ENCODE assay signal across 16 cellular contexts in genomic region chr18:56641714-56642331, GRCh38. TPM values are rescaled to one million over a fixed set of nuclear protein-coding genes. Genes with fewer than 3 reads are reported as not detected.
DNase-seq lines count a peak whose midpoint lies in the region; ATAC-seq and TF ChIP-seq lines count a peak whose summit lies in the region.
"Had no signal": no experiment of that assay in that cellular context is flagged by ENCODE, and none has a peak within 500 bp of the region (broad histone marks: within the 10 kb centered on the region; RNA-seq: fewer than 3 reads in every experiment).

No MANE protein-coding gene starts in this region.

- H3K9me3 Mint-ChIP-seq in CD4-positive, alpha-beta T cell: no peaks in the 10 kb centered on the region
- H3K9me3 Mint-ChIP-seq: CD8-positive, alpha-beta memory T cell; nephron had no signal

- no peak overlapping the region for H3K4me3 ChIP-seq in astrocyte of the spinal cord (ENCODE audit: low read depth, low read length)
- H3K4me3 ChIP-seq: colonic mucosa had no signal

- DNase-seq in CD4-positive, alpha-beta T cell: no peak
- DNase-seq in HT-29 (ENCODE audit: low spot score) (peak; percentile 2), astrocyte of the spinal cord (ENCODE audit: low read depth, low spot score) (peak; percentile 66), iris pigment epithelial cell (ENCODE audit: low read depth) (peak; percentile 75), DMS153 treated with DMSO at 0.1 percent for 48 hours (lab: John Stamatoyannopoulos, UW; ENCODE audit: unreplicated experiment) (no peak)
- no peak for DNase-seq in stimulated activated CD8-positive, alpha-beta memory T cell treated with anti-CD3 and anti-CD28 coated beads, Interleukin-4, amount 100 ng/mL, for 48 hours
- DNase-seq: amniotic stem cell; CD8-positive, alpha-beta memory T cell; colonic mucosa; GDM1; NCI-H1092; NCI-H748 treated with DMSO at 0.1 percent for 48 hours had no signal

- POLR2A ChIA-PET in CD4-positive, alpha-beta T cell (lab: Charles Lee): interaction anchor here (6.8 kb wide), 1 partner anchor 10 kb away, joined by 70 read pairs; the partner anchor contains the start of gene WDR7

- in situ Hi-C loops in astrocyte of the spinal cord (cut with HindIII; ENCODE audit: low sequenced_read_pairs): no loop called here

- no peaks in the 10 kb centered on the region for H3K27me3 ChIP-seq in CD4-positive, alpha-beta T cell (ENCODE audit: control insufficient read depth, insufficient read depth, low read length)
- H3K27me3 ChIP-seq: colonic mucosa had no signal

- CTCF ChIA-PET in CD4-positive, alpha-beta T cell (lab: Charles Lee): no interaction called here

- H3K27ac ChIP-seq in CD4-positive, alpha-beta T cell (ENCODE audit: low read depth, low read length): no peak overlapping the region
- H3K27ac ChIP-seq: colonic mucosa had no signal

- peaks cover 24% of the 10 kb centered on the region for H3K4me1 Mint-ChIP-seq in CD4-positive, alpha-beta T cell (ENCODE audit: low read depth)

- H3K27me3 Mint-ChIP-seq in CD4-positive, alpha-beta T cell: no peaks in the 10 kb centered on the region
- H3K27me3 Mint-ChIP-seq: CD8-positive, alpha-beta memory T cell had no signal

- no peak for TF ChIP-seq CTCF in CD4-positive, alpha-beta T cell (IDR thresholded peaks at IDR 0.05)
- TF ChIP-seq CTCF in astrocyte of the spinal cord (IDR thresholded peaks at IDR 0.05; ENCODE audit: low read depth, low read length): no peak

- H3K36me3 Mint-ChIP-seq in CD4-positive, alpha-beta T cell (ENCODE audit: low read depth): peaks cover 22% of the 10 kb centered on the region
- H3K36me3 Mint-ChIP-seq: WTC11 had no signal

- intact Hi-C loops in CD4-positive, alpha-beta T cell (cut with DNase I, micrococcal nuclease): no loop called here

- no peak overlapping the region for H3K27ac Mint-ChIP-seq in CD4-positive, alpha-beta T cell
- H3K27ac Mint-ChIP-seq: WTC11 had no signal

- no peaks in the 10 kb centered on the region for H3K9me3 ChIP-seq in CD4-positive, alpha-beta T cell (ENCODE audit: control insufficient read depth, low read length)
- H3K9me3 ChIP-seq: colonic mucosa had no signal

- ATAC-seq in CD4-positive, alpha-beta T cell (ENCODE audit: poor library complexity): no peak
- ATAC-seq in GM19395 (IDR thresholded peaks at IDR 0.05; ENCODE audit: unreplicated experiment) (no peak), HG03135 (IDR thresholded peaks at IDR 0.05; ENCODE audit: unreplicated experiment) (no peak)
- ATAC-seq: WTC11 had no signal

- H3K4me3 Mint-ChIP-seq in CD4-positive, alpha-beta T cell: peak overlapping the region; percentile 45
- H3K4me3 Mint-ChIP-seq: WTC11 had no signal

RNA-seq across cellular contexts. Expression of gene TXNL1, which starts 3.4 kb away (rescaled TPM):
- 10 to 100 TPM; 41.5 to 41.6 TPM for total RNA-seq in CD4-positive, alpha-beta T cell
- 25.7 and 27.1 TPM in 2 replicates for total RNA-seq in HT-29 (2014; rRNA removed; shearing (Covaris generic))

RNA-seq across cellular contexts. Expression of gene WDR7, which starts 9.3 kb away (rescaled TPM):
- 10 to 100 TPM; 28.8 to 30.5 TPM for total RNA-seq in CD4-positive, alpha-beta T cell
- 3.8 and 4.1 TPM in 2 replicates for total RNA-seq in HT-29 (2014; rRNA removed; shearing (Covaris generic))

Comparison
In these comparisons a context has a peak if more than half of its experiments do, and no peak if none do; other contexts are left out.
1. DNase-seq: peak in HT-29 (single experiment), astrocyte of the spinal cord (single experiment) and iris pigment epithelial cell (single experiment); none in CD4-positive, alpha-beta T cell (0 of 10), stimulated activated CD8-positive, alpha-beta memory T cell treated with anti-CD3 and anti-CD28 coated beads, Interleukin-4, amount 100 ng/mL, for 48 hours (single experiment) and DMS153 treated with DMSO at 0.1 percent for 48 hours (single experiment).